Comparison of ENCODE assay signal across 16 cellular contexts in the genomic region with DNA sequence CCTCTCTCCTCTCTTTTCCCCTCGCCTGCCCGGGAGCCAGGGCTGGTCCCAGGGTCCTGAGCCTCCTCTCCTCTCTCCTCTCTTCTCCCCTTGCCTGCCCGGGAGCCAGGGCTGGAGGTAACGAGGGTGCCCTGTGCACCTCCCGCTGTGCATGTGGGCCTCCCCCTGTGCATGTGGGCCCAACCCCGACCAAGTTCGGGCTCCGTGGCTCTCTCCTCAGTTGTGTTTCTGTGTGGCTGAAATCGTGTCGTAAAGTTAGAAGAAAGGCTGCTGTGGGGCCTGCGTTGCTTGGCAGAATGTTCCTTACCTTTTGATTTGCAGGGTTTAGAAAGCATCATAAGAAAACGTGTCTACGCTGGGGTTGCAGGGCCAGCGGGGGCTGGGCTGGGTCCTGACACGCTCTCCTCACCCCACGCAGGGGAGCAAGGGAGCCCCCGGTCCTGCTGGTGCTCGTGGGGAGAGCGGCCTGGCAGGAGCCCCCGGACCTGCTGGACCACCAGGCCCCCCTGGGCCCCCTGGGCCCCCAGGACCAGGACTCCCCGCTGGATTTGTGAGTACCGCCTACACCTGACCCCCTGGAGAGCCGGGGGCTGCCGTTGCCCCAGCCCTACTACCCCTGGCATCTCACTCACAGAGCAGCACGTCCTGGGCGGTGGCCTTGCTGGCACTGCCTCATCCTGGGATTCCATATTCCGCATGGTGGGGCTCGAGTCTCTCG. TPM values are rescaled to one million over a fixed set of nuclear protein-coding genes. Genes with fewer than 3 reads are reported as not detected.
DNase-seq lines count a peak whose midpoint lies in the region; ATAC-seq, FAIRE-seq and TF ChIP-seq lines count a peak whose summit lies in the region.
"Had no signal": no experiment of that assay in that cellular context is flagged by ENCODE, and none has a peak within 500 bp of the region (broad histone marks: within the 10 kb centered on the region; RNA-seq: fewer than 3 reads in every experiment).

No MANE protein-coding gene starts in this region.

- FAIRE-seq in H1 (lab: Jason Lieb, UNC), result no peak
- FAIRE-seq: A204.1, GM12878 had no signal

- H4K20me1 ChIP-seq in H1 (replicated peaks in 1 of 2; ENCODE audit: control insufficient read depth in 1 of 2, insufficient read depth in 2 of 2, low read length in 2 of 2) (peaks cover 0 to 14% of the 10 kb centered on the region in 2 experiments), neural progenitor cell (ENCODE audit: low read depth) (peaks cover 22% of the 10 kb centered on the region)

- WGBS in H1 (ENCODE audit: extremely low coverage in 1 of 2, insufficient coverage in 1 of 2, insufficient read length in 1 of 2, insufficient replicate concordance in 2 of 2, low coverage in 1 of 2, low lambda C conversion rate in 2 of 2, missing lambda C conversion rate in 1 of 2), 2 experiments, result 92% methylated on average over 22 of the region's 29 CpGs; no CpG with 5 or more reads in 1 of the 2 experiments

- H3K36me3 Mint-ChIP-seq in Caco-2 (ENCODE audit: insufficient read depth, unreplicated experiment), result peaks cover 64% of the 10 kb centered on the region
- peaks cover 9% of the 10 kb centered on the region for H3K36me3 Mint-ChIP-seq in neural progenitor cell

- no peak overlapping the region for H4K91ac ChIP-seq in H1 (replicated peaks; ENCODE audit: insufficient read length, low read length)

- no peaks in the 10 kb centered on the region for H3K79me1 ChIP-seq in H1 (ENCODE audit: low read depth, low read length)

- no peak overlapping the region for H4K5ac ChIP-seq in H1 (ENCODE audit: insufficient read length, low read depth, low read length)

- peaks cover 7% of the 10 kb centered on the region for H3F3A ChIP-seq in neural progenitor cell (ENCODE audit: low read depth)

- H3K4ac ChIP-seq in H1 (replicated peaks; ENCODE audit: insufficient read length, low read depth, low read length), result no peak overlapping the region

- POLR2A ChIA-PET in Caco-2 (lab: Charles Lee) (no interaction called here), HEK293 (lab: Yijun Ruan, JAX) (no interaction called here), H1 (lab: Charles Lee; ENCODE audit: partially characterized antibody) (no interaction called here)

- H3K4me2 ChIP-seq in H1 (ENCODE audit: insufficient read depth in 1 of 2, low read depth in 2 of 2, low read length in 2 of 2) (no peak overlapping the region), neural progenitor cell (no peak overlapping the region)
- H3K4me2 ChIP-seq: GM23338 had no signal

- no peak overlapping the region for H3K9ac ChIP-seq in H1 (replicated peaks in 1 of 4; ENCODE audit: extremely low read depth in 1 of 4, low read depth in 3 of 4, low read length in 3 of 4)
- no peak overlapping the region for H3K9ac ChIP-seq in neural progenitor cell

- no peaks in the 10 kb centered on the region for H3K4me1 Mint-ChIP-seq in Caco-2 (ENCODE audit: low read depth, unreplicated experiment)
- H3K4me1 Mint-ChIP-seq in neural progenitor cell, result peaks cover 14% of the 10 kb centered on the region

- H3K23ac ChIP-seq in H1 (ENCODE audit: insufficient read length), result no peak overlapping the region

- no peak overlapping the region for H2BK120ac ChIP-seq in H1 (replicated peaks; ENCODE audit: low read depth, low read length)

- no peak overlapping the region for H2BK12ac ChIP-seq in H1 (ENCODE audit: low read depth, low read length)

- no peaks in the 10 kb centered on the region for H3K27me3 ChIP-seq in Caco-2 (replicated peaks; ENCODE audit: control insufficient read depth, insufficient read depth, low read length)
- H3K27me3 ChIP-seq in H1 (replicated peaks in 1 of 4; ENCODE audit: control insufficient read depth in 3 of 4, extremely low read depth in 1 of 4, insufficient read depth in 3 of 4, low read length in 3 of 4), result no peaks in the 10 kb centered on the region
- H3K27me3 ChIP-seq in neural progenitor cell, result no peaks in the 10 kb centered on the region
- no peaks in the 10 kb centered on the region for H3K27me3 ChIP-seq in brain microvascular endothelial cell (replicated peaks)

- in situ Hi-C loops in brain microvascular endothelial cell (cut with HindIII; ENCODE audit: low pct_ligation_motif_present, low sequenced_read_pairs), result no loop called here

- TF ChIP-seq RAD21 in H1 (IDR thresholded peaks at IDR 0.05 in 1 of 2, conservative IDR thresholded peaks at IDR 0.05 in 1 of 2; ENCODE audit: low read depth in 2 of 2, low read length in 2 of 2), result no peak

- H3K14ac ChIP-seq in H1 (ENCODE audit: insufficient read length), result no peak overlapping the region

- H2AFZ ChIP-seq in H1 (ENCODE audit: low read length) (no peak overlapping the region), neural progenitor cell (replicated peaks) (no peak overlapping the region)
- H2AFZ ChIP-seq: GM23338 had no signal

- H3K18ac ChIP-seq in H1 (ENCODE audit: extremely low read depth, low read length), result no peak overlapping the region

- H3K23me2 ChIP-seq in H1 (ENCODE audit: low read depth, low read length), result no peaks in the 10 kb centered on the region

- intact Hi-C loops in Caco-2 (cut with micrococcal nuclease; ENCODE audit: unreplicated experiment), result no loop called here

- H3K4me1 ChIP-seq in Caco-2, result no peaks in the 10 kb centered on the region
- peaks cover 4% of the 10 kb centered on the region; the same call in 1 of the 2 replicates for H3K4me1 ChIP-seq in HEK293 (ENCODE audit: control insufficient read depth, insufficient read depth, low read length)
- peaks cover 0 to 18% (median 14%) of the 10 kb centered on the region in 4 experiments; a peak in 6 of 7 replicates for H3K4me1 ChIP-seq in H1 (replicated peaks in 1 of 4; ENCODE audit: control insufficient read depth in 3 of 4, insufficient read depth in 4 of 4, low read length in 3 of 4)
- H3K4me1 ChIP-seq in neural progenitor cell, result peaks cover 19% of the 10 kb centered on the region
- H3K4me1 ChIP-seq: HAP-1 had no signal

- H2BK20ac ChIP-seq in H1 (ENCODE audit: low read length), result no peak overlapping the region

- no peaks in the 10 kb centered on the region for H3K9me3 ChIP-seq in Caco-2
- H3K9me3 ChIP-seq in HEK293 (ENCODE audit: control insufficient read depth, insufficient read depth, low read depth, low read length), result no peaks in the 10 kb centered on the region
- no peaks in the 10 kb centered on the region for H3K9me3 ChIP-seq in H1 (ENCODE audit: insufficient read depth in 2 of 2, low read depth in 1 of 2, low read length in 1 of 2)
- no peaks in the 10 kb centered on the region for H3K9me3 ChIP-seq in neural progenitor cell (ENCODE audit: low read depth)
- H3K9me3 ChIP-seq: HAP-1 had no signal

- no peaks in the 10 kb centered on the region for H3K27me3 Mint-ChIP-seq in Caco-2 (ENCODE audit: insufficient read depth, unreplicated experiment)
- no peaks in the 10 kb centered on the region for H3K27me3 Mint-ChIP-seq in neural progenitor cell (ENCODE audit: insufficient read depth, low read depth)
- H3K27me3 Mint-ChIP-seq: B cell; CD4-positive, alpha-beta T cell had no signal

- H3K79me2 ChIP-seq in H1 (ENCODE audit: control insufficient read depth in 1 of 2, insufficient read depth in 2 of 2, low read length in 2 of 2) (no peaks in the 10 kb centered on the region), neural progenitor cell (ENCODE audit: low read depth) (no peaks in the 10 kb centered on the region)

- no peak for DNase-seq in Caco-2
- DNase-seq in H1 (ENCODE audit: low read depth in 1 of 2, low spot score in 2 of 2), result no peak
- DNase-seq in neural progenitor cell (ENCODE audit: low spot score), result no peak
- no peak for DNase-seq in germinal center (ENCODE audit: low spot score)
- DNase-seq in brain microvascular endothelial cell, result no peak
- DNase-seq: C1 segment of cervical spinal cord; CD4-positive, alpha-beta T cell; DMS79; HFFc6 had no signal

- TF ChIP-seq CTCF in Caco-2 (IDR thresholded peaks at IDR 0.05; ENCODE audit: insufficient read depth in 1 of 2, low read depth in 1 of 2, low read length in 1 of 2, severe bottlenecking in 1 of 2, unreplicated experiment in 1 of 2), result no peak
- TF ChIP-seq CTCF in HEK293 (tag by site-specific recombination; IDR thresholded peaks at IDR 0.05), result no peak
- no peak for TF ChIP-seq CTCF in H1 (IDR thresholded peaks at IDR 0.05; ENCODE audit: control extremely low read depth in 1 of 3, insufficient read depth in 1 of 3, low read depth in 1 of 3, low read length in 3 of 3)
- no peak for TF ChIP-seq CTCF in neural progenitor cell (IDR thresholded peaks at IDR 0.05)
- TF ChIP-seq CTCF in brain microvascular endothelial cell (IDR thresholded peaks at IDR 0.05; ENCODE audit: low read depth, low read length, missing control alignments), result no peak

- H3K56ac ChIP-seq in H1 (replicated peaks; ENCODE audit: insufficient read length, low read depth, low read length), result no peak overlapping the region

- H3K4me3 ChIP-seq in Caco-2 (ENCODE audit: low read depth, low read length), result no peak overlapping the region
- H3K4me3 ChIP-seq in HEK293 (ENCODE audit: low read depth, low read length), result no peak overlapping the region
- no peak overlapping the region for H3K4me3 ChIP-seq in H1 (ENCODE audit: extremely low read depth in 1 of 4, insufficient read depth in 2 of 4, low read depth in 3 of 4, low read length in 4 of 4)
- no peak overlapping the region for H3K4me3 ChIP-seq in neural progenitor cell
- no peak overlapping the region for H3K4me3 ChIP-seq in brain microvascular endothelial cell (ENCODE audit: low read depth, low read length)
- H3K4me3 ChIP-seq: GM12878, GM23338, HAP-1 had no signal

- H2BK5ac ChIP-seq in H1 (ENCODE audit: low read depth, low read length), result no peak overlapping the region

- no TSS peak for BruUV-seq in Caco-2 (replicated peaks; lab: Mats Ljungman, UMichigan)

- no peak overlapping the region for H2BK15ac ChIP-seq in H1 (ENCODE audit: low read length)

- H3K36me3 ChIP-seq in Caco-2 (ENCODE audit: control insufficient read depth, insufficient read depth, low read length), result 0 out of 2 replicates have a peak, but pooled peaks cover 4% of the 10 kb centered on the region
- H3K36me3 ChIP-seq in HEK293 (ENCODE audit: control insufficient read depth in 2 of 2, insufficient read depth in 1 of 2, low read length in 2 of 2), result peaks cover 0 to 33% of the 10 kb centered on the region in 2 experiments; a peak in 1 of 3 replicates
- peaks cover 8 to 39% (median 24%) of the 10 kb centered on the region in 4 experiments for H3K36me3 ChIP-seq in H1 (ENCODE audit: control insufficient read depth in 2 of 4, insufficient read depth in 4 of 4, low read length in 3 of 4)
- H3K36me3 ChIP-seq in neural progenitor cell, result no peaks in the 10 kb centered on the region
- peaks cover 51% of the 10 kb centered on the region for H3K36me3 ChIP-seq in brain microvascular endothelial cell (replicated peaks)
- H3K36me3 ChIP-seq: HAP-1 had no signal

- peak overlapping the region; percentile 48 for H3K27ac Mint-ChIP-seq in Caco-2 (ENCODE audit: unreplicated experiment)
- H3K27ac Mint-ChIP-seq in neural progenitor cell, result peak overlapping the region; percentile 63
- H3K27ac Mint-ChIP-seq: B cell; CD4-positive, alpha-beta T cell; GM23338; HFFc6 had no signal

- no peak overlapping the region for H3K4me3 Mint-ChIP-seq in Caco-2 (ENCODE audit: unreplicated experiment)
- no peak overlapping the region for H3K4me3 Mint-ChIP-seq in neural progenitor cell
- H3K4me3 Mint-ChIP-seq: B cell; CD4-positive, alpha-beta T cell; GM23338; HFFc6 had no signal

- TF ChIP-seq POLR2A in H1 (IDR thresholded peaks at IDR 0.05; ENCODE audit: control extremely low read depth in 1 of 2, low read depth in 2 of 2, low read length in 2 of 2), result no peak

- peak overlapping the region; percentile 80; the same call in 1 of the 2 replicates for H4K8ac ChIP-seq in H1 (ENCODE audit: extremely low read depth, insufficient read depth, low read length)

- ATAC-seq in HG03025 (IDR thresholded peaks at IDR 0.05; ENCODE audit: low FRiP score, unreplicated experiment), result no peak
- ATAC-seq: GM12878, GM23338 had no signal

- TF ChIP-seq EP300 in H1 (IDR thresholded peaks at IDR 0.05; ENCODE audit: borderline replicate concordance in 1 of 2, low read depth in 2 of 2, low read length in 2 of 2), result no peak

- H2AK5ac ChIP-seq in H1 (ENCODE audit: low read depth, low read length), result no peak overlapping the region

- no peak overlapping the region for H3K27ac ChIP-seq in HEK293 (ENCODE audit: extremely low read depth, low read depth, low read length)
- H3K27ac ChIP-seq in H1 (ENCODE audit: low read depth, low read length), result no peak overlapping the region
- no peak overlapping the region for H3K27ac ChIP-seq in neural progenitor cell
- no peak overlapping the region for H3K27ac ChIP-seq in brain microvascular endothelial cell

- CTCF ChIA-PET in Caco-2 (lab: Charles Lee), result no interaction called here
- CTCF ChIA-PET in HEK293 (lab: Yijun Ruan, JAX), result interaction anchor here (0.6 kb wide), 2 partner anchors 110 to 393 kb away, joined by 3 read pairs; no protein-coding TSS in a partner anchor
- CTCF ChIA-PET in H1 (lab: Charles Lee; ENCODE audit: partially characterized antibody), result interaction anchor here (0.6 to 1.1 kb wide), 4 partner anchors 8 to 507 kb away, joined by 3 to 4 read pairs (median 4); no protein-coding TSS in a partner anchor

- H3K9me3 Mint-ChIP-seq in Caco-2 (ENCODE audit: unreplicated experiment) (no peaks in the 10 kb centered on the region), neural progenitor cell (no peaks in the 10 kb centered on the region)
- H3K9me3 Mint-ChIP-seq: CD4-positive, alpha-beta T cell; GM23338; HFFc6 had no signal

RNA-seq across cellular contexts. Expression of gene SLC19A1, which starts 55.6 kb away (rescaled TPM):
- total RNA-seq in Caco-2 (2022) (45.4 and 47.3 TPM in 2 replicates), neural progenitor cell (ENCODE audit: low replicate concordance) (7.7 and 17.3 TPM in 2 replicates)
- total RNA-seq in H1 (2021; fragmentation: NEBNext Ultra II Directional; extraction: Animal tissue kit (Norgen Biotek cat#: 25700)), result 31.6 and 33.5 TPM in 2 replicates
- 43.8 and 48.3 TPM in 2 replicates for polyA plus RNA-seq in H1 (2011; rRNA removed)
- polyA plus RNA-seq in H1 (2011; cell fraction: cytosol; rRNA removed), result 22.7 TPM
- 47.4 TPM for polyA plus RNA-seq in H1 (2011; cell fraction: nucleus; rRNA removed)
- polyA plus RNA-seq in H1 (2012, experiment 1 of 2), result 47.5 to 77.8 TPM (median 65.6 TPM) in 4 replicates
- polyA plus RNA-seq in H1 (2012, experiment 2 of 2), result 70.7 TPM
- polyA plus RNA-seq in H1 (2013, experiment 1 of 2), result 40.9 TPM
- 42.0 TPM for polyA plus RNA-seq in H1 (2013, experiment 2 of 2)
- polyA minus RNA-seq in H1 (2011; rRNA and poly(A)+ RNA removed), result 12.0 and 29.3 TPM in 2 replicates
- 17.7 TPM for polyA minus RNA-seq in H1 (2011; cell fraction: cytosol; rRNA and poly(A)+ RNA removed)
- polyA minus RNA-seq in H1 (2011; cell fraction: nucleus; rRNA and poly(A)+ RNA removed), result 18.7 TPM
